16 cellular contexts compared by ENCODE assay signal in the genomic region with DNA sequence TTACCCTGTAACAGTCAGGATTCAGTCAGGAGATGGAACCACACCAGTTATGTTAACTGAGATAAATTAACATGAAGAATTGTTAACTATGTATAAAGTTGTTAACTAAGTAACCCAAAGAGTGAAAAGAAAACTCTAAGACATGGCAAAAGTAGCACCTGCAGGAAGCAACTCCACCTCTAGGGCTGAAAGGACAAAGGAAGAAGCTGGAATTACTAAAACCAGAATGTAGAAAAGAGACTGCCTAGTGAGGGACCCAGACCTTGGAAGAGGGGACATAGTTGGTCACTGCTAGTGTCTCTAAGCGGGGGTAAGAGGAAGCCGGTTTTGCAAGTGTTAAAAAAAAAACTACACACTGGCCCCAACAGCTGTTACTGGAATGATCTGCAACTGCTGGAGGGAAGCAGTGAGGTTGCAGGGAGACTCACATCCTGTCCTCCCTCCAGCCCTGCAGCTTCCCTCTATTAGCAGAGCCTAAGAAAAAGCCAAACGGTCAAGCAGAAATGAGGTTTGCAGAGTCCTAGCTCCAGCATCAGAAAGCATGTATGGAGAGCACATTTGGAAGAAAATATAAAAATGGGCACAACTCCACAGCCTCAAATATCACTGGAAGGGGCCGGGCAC. TPM values are rescaled to one million over a fixed set of nuclear protein-coding genes. Genes with fewer than 3 reads are reported as not detected.
DNase-seq lines count a peak whose midpoint lies in the region; ATAC-seq, FAIRE-seq and TF ChIP-seq lines count a peak whose summit lies in the region.
"Had no signal": no experiment of that assay in that cellular context is flagged by ENCODE, and none has a peak within 500 bp of the region (broad histone marks: within the 10 kb centered on the region; RNA-seq: fewer than 3 reads in every experiment).

No MANE protein-coding gene starts in this region.

- no peak overlapping the region for H3K4me3 Mint-ChIP-seq in H9
- H3K4me3 Mint-ChIP-seq: activated naive CD8-positive, alpha-beta T cell; B cell; T-helper 2 cell treated with Interferon-gamma antibody and Interleukin-4, amounts not matched to agents 5 μg/mL and 100 μg/mL, for 36 hours had no signal

- CTCF ChIA-PET in A549 (lab: Yijun Ruan, JAX) (interaction anchor here (0.9 kb wide), 1 partner anchor 301 kb away, joined by 3 read pairs; no protein-coding TSS in a partner anchor), H1 (lab: Charles Lee; ENCODE audit: partially characterized antibody) (interaction anchor here (0.6 to 1.8 kb wide), 17 partner anchors 14 to 316 kb away, joined by 3 to 7 read pairs (median 3); no protein-coding TSS in a partner anchor)

- H3K79me2 ChIP-seq in H9 (ENCODE audit: insufficient read depth, low read length) (no peaks in the 10 kb centered on the region), H1 (ENCODE audit: control insufficient read depth in 1 of 2, insufficient read depth in 2 of 2, low read length in 2 of 2) (no peaks in the 10 kb centered on the region)

- H3K23ac ChIP-seq in H9 (ENCODE audit: insufficient read length, low read depth, low read length), result no peak overlapping the region
- no peak overlapping the region for H3K23ac ChIP-seq in H1 (ENCODE audit: insufficient read length)

- POLR2A ChIA-PET in A549 (lab: Yijun Ruan, JAX), result no interaction called here
- POLR2A ChIA-PET in H1 (lab: Charles Lee; ENCODE audit: partially characterized antibody), result interaction anchor here (0.6 kb wide), 1 partner anchor 8 kb away, joined by 3 read pairs; no protein-coding TSS in a partner anchor

- no peak for TF ChIP-seq CTCF in A549 (IDR thresholded peaks at IDR 0.05)
- peak; percentile 43; the same call in 2 of the 3 replicates for TF ChIP-seq CTCF in H9 (conservative IDR thresholded peaks at IDR 0.05)
- TF ChIP-seq CTCF in H1 (IDR thresholded peaks at IDR 0.05; ENCODE audit: control extremely low read depth in 1 of 3, insufficient read depth in 1 of 3, low read depth in 1 of 3, low read length in 3 of 3), result no peak
- no peak for TF ChIP-seq CTCF in lung (IDR thresholded peaks at IDR 0.05; ENCODE audit: control extremely low read depth, extremely low read depth)

- H2BK120ac ChIP-seq in H9 (ENCODE audit: low read depth, low read length, poor library complexity, severe bottlenecking) (no peak overlapping the region), H1 (replicated peaks; ENCODE audit: low read depth, low read length) (no peak overlapping the region)

- no peaks in the 10 kb centered on the region for H3K36me3 Mint-ChIP-seq in H9 (ENCODE audit: insufficient read depth in 1 of 3, low read depth in 3 of 3)
- H3K36me3 Mint-ChIP-seq: activated naive CD8-positive, alpha-beta T cell had no signal

- H4K8ac ChIP-seq in H9 (replicated peaks; ENCODE audit: insufficient read length, low read depth, low read length) (no peak overlapping the region), H1 (ENCODE audit: extremely low read depth, insufficient read depth, low read length) (no peak overlapping the region)

- H3K4me1 ChIP-seq in A549 (peaks cover 8% of the 10 kb centered on the region; the same call in 1 of the 3 replicates), H9 (ENCODE audit: insufficient read depth, low read length) (no peaks in the 10 kb centered on the region), H1 (replicated peaks in 1 of 4; ENCODE audit: control insufficient read depth in 3 of 4, insufficient read depth in 4 of 4, low read length in 3 of 4) (no peaks in the 10 kb centered on the region), lung (ENCODE audit: control insufficient read depth in 2 of 2, insufficient read depth in 2 of 2, low read length in 2 of 2) (peaks cover 2 to 34% of the 10 kb centered on the region in 2 donors)

- no peaks in the 10 kb centered on the region for H3K79me1 ChIP-seq in H9 (ENCODE audit: insufficient read depth, low read depth, low read length, poor library complexity, severe bottlenecking)
- H3K79me1 ChIP-seq in H1 (ENCODE audit: low read depth, low read length), result no peaks in the 10 kb centered on the region

- H3K4ac ChIP-seq in H9 (ENCODE audit: low read depth, low read length) (no peak overlapping the region), H1 (replicated peaks; ENCODE audit: insufficient read length, low read depth, low read length) (no peak overlapping the region)

- no peak overlapping the region for H2BK5ac ChIP-seq in H9 (ENCODE audit: insufficient read length, low read length)
- no peak overlapping the region for H2BK5ac ChIP-seq in H1 (ENCODE audit: low read depth, low read length)

- TF ChIP-seq POLR2A in A549 (IDR thresholded peaks at IDR 0.05; ENCODE audit: low read length), result no peak
- TF ChIP-seq POLR2A in H1 (IDR thresholded peaks at IDR 0.05; ENCODE audit: control extremely low read depth in 1 of 2, low read depth in 2 of 2, low read length in 2 of 2), result no peak

- no peak overlapping the region for H3K18ac ChIP-seq in H9 (ENCODE audit: insufficient read length, low read depth, low read length)
- H3K18ac ChIP-seq in H1 (ENCODE audit: extremely low read depth, low read length), result no peak overlapping the region

- DNase-seq in A549 (ENCODE audit: low read depth in 1 of 2, low spot score in 1 of 2) (no peak), H9 (peak; percentile 30), H1 (ENCODE audit: low read depth in 1 of 2, low spot score in 2 of 2) (no peak), lung (ENCODE audit: low spot score) (no peak), dedifferentiated amniotic fluid mesenchymal stem cell (ENCODE audit: extremely low spot score) (no peak), OCI-M1 (lab: John Stamatoyannopoulos, UW) (no peak)
- DNase-seq: hippocampal formation, midbrain, retina had no signal

- no peak overlapping the region for H3K27ac ChIP-seq in A549
- H3K27ac ChIP-seq in H9 (ENCODE audit: insufficient read length, low read depth, low read length), result no peak overlapping the region
- H3K27ac ChIP-seq in H1 (ENCODE audit: low read depth, low read length), result no peak overlapping the region
- no peak overlapping the region for H3K27ac ChIP-seq in lung (ENCODE audit: low read depth in 1 of 2, low read length in 1 of 2)

- FAIRE-seq in A549 (lab: Jason Lieb, UNC), result no peak
- FAIRE-seq in H1 (lab: Jason Lieb, UNC), result no peak
- FAIRE-seq: G401.6 had no signal

- no peaks in the 10 kb centered on the region for H4K20me1 ChIP-seq in H9 (ENCODE audit: control insufficient read depth, insufficient read depth, insufficient read length)
- no peaks in the 10 kb centered on the region for H4K20me1 ChIP-seq in H1 (replicated peaks in 1 of 2; ENCODE audit: control insufficient read depth in 1 of 2, insufficient read depth in 2 of 2, low read length in 2 of 2)

- TF ChIP-seq EP300 in A549 (IDR thresholded peaks at IDR 0.05), result no peak
- no peak for TF ChIP-seq EP300 in H1 (IDR thresholded peaks at IDR 0.05; ENCODE audit: borderline replicate concordance in 1 of 2, low read depth in 2 of 2, low read length in 2 of 2)

- H3K9ac ChIP-seq in H9 (ENCODE audit: extremely low read depth, insufficient read length, low read length), result no peak overlapping the region
- H3K9ac ChIP-seq in H1 (replicated peaks in 1 of 4; ENCODE audit: extremely low read depth in 1 of 4, low read depth in 3 of 4, low read length in 3 of 4), result no peak overlapping the region

- ATAC-seq in A549 (peak; percentile 45 to 55; a peak in 3 of 6 replicates), lung (ENCODE audit: insufficient read depth, low FRiP score) (peak; percentile 45), HG02981 (IDR thresholded peaks at IDR 0.05; ENCODE audit: unreplicated experiment) (no peak), HG03342 (IDR thresholded peaks at IDR 0.05; ENCODE audit: unreplicated experiment) (no peak)

- H4K5ac ChIP-seq in H9 (ENCODE audit: insufficient read length, low read depth, low read length) (no peak overlapping the region), H1 (ENCODE audit: insufficient read length, low read depth, low read length) (no peak overlapping the region)

- H2BK12ac ChIP-seq in H9 (ENCODE audit: insufficient read length, low read depth, low read length), result no peak overlapping the region
- no peak overlapping the region for H2BK12ac ChIP-seq in H1 (ENCODE audit: low read depth, low read length)

- 85% methylated on average over 4 of the region's 4 CpGs for WGBS in A549 (ENCODE audit: missing lambda C conversion rate)
- no CpG with 5 or more reads among the region's 4 CpGs for WGBS in H9 (ENCODE audit: extremely low coverage, insufficient read length, low lambda C conversion rate)
- WGBS in H1 (ENCODE audit: extremely low coverage in 1 of 2, insufficient coverage in 1 of 2, insufficient read length in 1 of 2, insufficient replicate concordance in 2 of 2, low coverage in 1 of 2, low lambda C conversion rate in 2 of 2, missing lambda C conversion rate in 1 of 2), 2 experiments, result 78% methylated on average over 4 of the region's 4 CpGs; no CpG with 5 or more reads in 1 of the 2 experiments
- WGBS in lung, 2 donors, result 28 to 53% methylated on average over 4 of the region's 4 CpGs

- H3K36me3 ChIP-seq in H1 (ENCODE audit: control insufficient read depth in 2 of 4, insufficient read depth in 4 of 4, low read length in 3 of 4) (no peaks in the 10 kb centered on the region), lung (ENCODE audit: control insufficient read depth in 2 of 2, insufficient read depth in 2 of 2, low read length in 2 of 2) (no peaks in the 10 kb centered on the region)
- H3K36me3 ChIP-seq: tibial nerve had no signal

- H2BK15ac ChIP-seq in H9 (ENCODE audit: low read depth, low read length) (0 out of 2 replicates have a peak overlapping the region, but pooled peaks have one; percentile 24), H1 (ENCODE audit: low read length) (no peak overlapping the region)

- H3K27ac Mint-ChIP-seq in H9, result no peak overlapping the region; a peak in 1 of 7 replicates
- H3K27ac Mint-ChIP-seq: activated naive CD8-positive, alpha-beta T cell; B cell; T-helper 2 cell treated with Interferon-gamma antibody and Interleukin-4, amounts not matched to agents 5 μg/mL and 100 μg/mL, for 36 hours had no signal

- H3T11ph ChIP-seq in H9 (ENCODE audit: low read length), result no peak overlapping the region

- H2AK5ac ChIP-seq in H9 (ENCODE audit: insufficient read length, low read length) (no peak overlapping the region), H1 (ENCODE audit: low read depth, low read length) (no peak overlapping the region)

- TF ChIP-seq RAD21 in A549 (conservative IDR thresholded peaks at IDR 0.05 in 1 of 2, IDR thresholded peaks at IDR 0.05 in 1 of 2), result no peak
- TF ChIP-seq RAD21 in H1 (IDR thresholded peaks at IDR 0.05 in 1 of 2, conservative IDR thresholded peaks at IDR 0.05 in 1 of 2; ENCODE audit: low read depth in 2 of 2, low read length in 2 of 2), result no peak; a peak in 1 of 4 replicates

- H3K14ac ChIP-seq in H9 (ENCODE audit: insufficient read depth, low read length) (no peak overlapping the region), H1 (ENCODE audit: insufficient read length) (no peak overlapping the region)

- H3K23me2 ChIP-seq in H9 (ENCODE audit: insufficient read length, low read depth, low read length, poor library complexity, severe bottlenecking) (no peaks in the 10 kb centered on the region), H1 (ENCODE audit: low read depth, low read length) (no peaks in the 10 kb centered on the region)

- H3K9me3 ChIP-seq in A549 (no peaks in the 10 kb centered on the region), H9 (ENCODE audit: control insufficient read depth, low read depth, low read length) (no peaks in the 10 kb centered on the region), H1 (ENCODE audit: insufficient read depth in 2 of 2, low read depth in 1 of 2, low read length in 1 of 2) (no peaks in the 10 kb centered on the region), lung (ENCODE audit: control insufficient read depth in 2 of 2, insufficient read depth in 1 of 2, low read length in 1 of 2) (no peaks in the 10 kb centered on the region)
- H3K9me3 ChIP-seq: tibial nerve had no signal

- H3K27me3 ChIP-seq in H9 (ENCODE audit: insufficient read depth, low read length) (no peaks in the 10 kb centered on the region), H1 (replicated peaks in 1 of 4; ENCODE audit: control insufficient read depth in 3 of 4, extremely low read depth in 1 of 4, insufficient read depth in 3 of 4, low read length in 3 of 4) (no peaks in the 10 kb centered on the region), lung (ENCODE audit: control insufficient read depth, insufficient read depth) (no peaks in the 10 kb centered on the region)
- H3K27me3 ChIP-seq: tibial nerve had no signal

- H3K4me2 ChIP-seq in A549 (no peak overlapping the region), H9 (ENCODE audit: insufficient read depth, insufficient read length, low read length) (no peak overlapping the region), H1 (ENCODE audit: insufficient read depth in 1 of 2, low read depth in 2 of 2, low read length in 2 of 2) (no peak overlapping the region)

- H3K27me3 Mint-ChIP-seq in H9 (ENCODE audit: low read depth), result no peaks in the 10 kb centered on the region

- no peaks in the 10 kb centered on the region for H3K9me3 Mint-ChIP-seq in H9
- H3K9me3 Mint-ChIP-seq: T-helper 2 cell treated with Interferon-gamma antibody and Interleukin-4, amounts not matched to agents 5 μg/mL and 100 μg/mL, for 36 hours had no signal

- H3K56ac ChIP-seq in H9 (ENCODE audit: insufficient read length, low read depth, low read length), result no peak overlapping the region
- no peak overlapping the region for H3K56ac ChIP-seq in H1 (replicated peaks; ENCODE audit: insufficient read length, low read depth, low read length)

- no peak overlapping the region for H2BK20ac ChIP-seq in H9 (ENCODE audit: low read depth, low read length, poor library complexity, severe bottlenecking)
- 0 out of 2 replicates have a peak overlapping the region, but pooled peaks have one; percentile 18 for H2BK20ac ChIP-seq in H1 (ENCODE audit: low read length)

- no peak overlapping the region for H2AFZ ChIP-seq in H9 (ENCODE audit: low read length)
- H2AFZ ChIP-seq in H1 (ENCODE audit: low read length), result 0 out of 2 replicates have a peak overlapping the region, but pooled peaks have one; percentile 50

- H4K91ac ChIP-seq in H9 (ENCODE audit: insufficient read length, low read depth, low read length) (no peak overlapping the region), H1 (replicated peaks; ENCODE audit: insufficient read length, low read length) (no peak overlapping the region)

- H3K4me3 ChIP-seq in A549 (no peak overlapping the region), H1 (ENCODE audit: extremely low read depth in 1 of 4, insufficient read depth in 2 of 4, low read depth in 3 of 4, low read length in 4 of 4) (no peak overlapping the region), lung (no peak overlapping the region)
- H3K4me3 ChIP-seq: tibial nerve had no signal

- H3K4me1 Mint-ChIP-seq in H9, result peaks cover 6 to 11% of the 10 kb centered on the region in 2 experiments

RNA-seq across cellular contexts. Expression of a gene that starts 39.7 kb away (rescaled TPM):
- polyA plus RNA-seq in A549 (2011; rRNA removed) (2.6 and 3.6 TPM in 2 replicates), A549 (2017; fragmentation: RNase III; extraction: RNeasy Plus Mini Kit Qiagen cat#74134 plus additional on column Dnase treatment) (1.5 to 2.0 TPM (median 1.7 TPM) in 3 replicates), H1 (2011; rRNA removed) (0.48 and 0.66 TPM in 2 replicates), lung (under 1 TPM; 0.69 to 0.93 TPM)
- polyA plus RNA-seq in A549 (2012; cell fraction: cytosol; rRNA removed), result 0.77 and 1.2 TPM in 2 replicates
- 9.2 and 17.1 TPM in 2 replicates for polyA plus RNA-seq in A549 (2012; cell fraction: nucleus; rRNA removed)
- 6.0 and 8.3 TPM in 2 replicates for polyA minus RNA-seq in A549 (2011; rRNA and poly(A)+ RNA removed)
- total RNA-seq in H9 (2021) (1.8 and 1.9 TPM in 2 replicates), lung (1 to 10 TPM; 4.6 to 5.9 TPM)
- 0.73 and 1.1 TPM in 2 replicates for total RNA-seq in H1 (2021; fragmentation: NEBNext Ultra II Directional; extraction: Animal tissue kit (Norgen Biotek cat#: 25700))
- polyA plus RNA-seq in H1 (2011; cell fraction: cytosol; rRNA removed), result 0.40 TPM
- polyA plus RNA-seq in H1 (2011; cell fraction: nucleus; rRNA removed), result 2.4 TPM
- polyA plus RNA-seq in H1 (2012, experiment 1 of 2), result 0.29 to 0.64 TPM (median 0.41 TPM) in 4 replicates
- not detected for polyA plus RNA-seq in H1 (2012, experiment 2 of 2)
- polyA plus RNA-seq in H1 (2013, experiment 1 of 2), result 0.61 TPM
- 0.44 TPM for polyA plus RNA-seq in H1 (2013, experiment 2 of 2)
- polyA minus RNA-seq in H1 (2011; rRNA and poly(A)+ RNA removed), result 0.50 and 0.98 TPM in 2 replicates
- polyA minus RNA-seq in H1 (2011; cell fraction: cytosol; rRNA and poly(A)+ RNA removed), result 1.1 TPM
- polyA minus RNA-seq in H1 (2011; cell fraction: nucleus; rRNA and poly(A)+ RNA removed), result 6.6 TPM

RNA-seq across cellular contexts. Expression of a gene that starts 58.8 kb away (rescaled TPM):
- polyA plus RNA-seq in A549 (2011; rRNA removed) (67.9 and 100.0 TPM in 2 replicates), A549 (2017; fragmentation: RNase III; extraction: RNeasy Plus Mini Kit Qiagen cat#74134 plus additional on column Dnase treatment) (47.5 to 56.8 TPM (median 53.8 TPM) in 3 replicates), H1 (2011; rRNA removed) (11.2 and 12.1 TPM in 2 replicates), lung (10 to 100 TPM; 17.1 to 26.4 TPM)
- 50.6 and 65.1 TPM in 2 replicates for polyA plus RNA-seq in A549 (2012; cell fraction: cytosol; rRNA removed)
- 80.6 and 109 TPM in 2 replicates for polyA plus RNA-seq in A549 (2012; cell fraction: nucleus; rRNA removed)
- polyA minus RNA-seq in A549 (2011; rRNA and poly(A)+ RNA removed), result 60.6 and 63.6 TPM in 2 replicates
- total RNA-seq in H9 (2021) (13.5 and 15.7 TPM in 2 replicates), lung (10 to 100 TPM; 23.7 to 32.8 TPM)
- total RNA-seq in H1 (2021; fragmentation: NEBNext Ultra II Directional; extraction: Animal tissue kit (Norgen Biotek cat#: 25700)), result 12.4 and 15.8 TPM in 2 replicates
- polyA plus RNA-seq in H1 (2011; cell fraction: cytosol; rRNA removed), result 15.1 TPM
- polyA plus RNA-seq in H1 (2011; cell fraction: nucleus; rRNA removed), result 21.3 TPM
- 8.2 to 10.3 TPM (median 9.8 TPM) in 4 replicates for polyA plus RNA-seq in H1 (2012, experiment 1 of 2)
- 4.7 TPM for polyA plus RNA-seq in H1 (2012, experiment 2 of 2)
- 15.4 TPM for polyA plus RNA-seq in H1 (2013, experiment 1 of 2)
- 13.8 TPM for polyA plus RNA-seq in H1 (2013, experiment 2 of 2)
- polyA minus RNA-seq in H1 (2011; rRNA and poly(A)+ RNA removed), result 7.4 and 9.6 TPM in 2 replicates
- polyA minus RNA-seq in H1 (2011; cell fraction: cytosol; rRNA and poly(A)+ RNA removed), result 10.8 TPM
- polyA minus RNA-seq in H1 (2011; cell fraction: nucleus; rRNA and poly(A)+ RNA removed), result 47.9 TPM

RNA-seq across cellular contexts. Expression of a gene that starts 58.9 kb away (rescaled TPM):
- 254 and 266 TPM in 2 replicates for polyA plus RNA-seq in A549 (2011; rRNA removed)
- polyA plus RNA-seq in A549 (2012; cell fraction: cytosol; rRNA removed), result 85.8 and 91.9 TPM in 2 replicates
- polyA plus RNA-seq in A549 (2012; cell fraction: nucleus; rRNA removed), result 49.4 and 74.0 TPM in 2 replicates
- 86.8 to 89.4 TPM (median 89.1 TPM) in 3 replicates for polyA plus RNA-seq in A549 (2017; fragmentation: RNase III; extraction: RNeasy Plus Mini Kit Qiagen cat#74134 plus additional on column Dnase treatment)
- 98.6 and 106 TPM in 2 replicates for polyA minus RNA-seq in A549 (2011; rRNA and poly(A)+ RNA removed)
- total RNA-seq in H9 (2021), result 32.5 and 33.8 TPM in 2 replicates
- total RNA-seq in H1 (2021; fragmentation: NEBNext Ultra II Directional; extraction: Animal tissue kit (Norgen Biotek cat#: 25700)), result 31.3 and 34.9 TPM in 2 replicates
- polyA plus RNA-seq in H1 (2011; rRNA removed), result 99.5 and 182 TPM in 2 replicates
- 83.7 TPM for polyA plus RNA-seq in H1 (2011; cell fraction: cytosol; rRNA removed)
- polyA plus RNA-seq in H1 (2011; cell fraction: nucleus; rRNA removed), result 48.7 TPM
- 24.9 to 60.7 TPM (median 33.2 TPM) in 4 replicates for polyA plus RNA-seq in H1 (2012, experiment 1 of 2)
- polyA plus RNA-seq in H1 (2012, experiment 2 of 2), result 5.5 TPM
- polyA plus RNA-seq in H1 (2013, experiment 1 of 2), result 71.2 TPM
- 79.9 TPM for polyA plus RNA-seq in H1 (2013, experiment 2 of 2)
- 73.5 and 108 TPM in 2 replicates for polyA minus RNA-seq in H1 (2011; rRNA and poly(A)+ RNA removed)
- polyA minus RNA-seq in H1 (2011; cell fraction: cytosol; rRNA and poly(A)+ RNA removed), result 27.9 TPM
- polyA minus RNA-seq in H1 (2011; cell fraction: nucleus; rRNA and poly(A)+ RNA removed), result 50.0 TPM
- 100 to 1,000 TPM in 1 of 2 donors, 10 to 100 TPM in 1; 33.0 to 111 TPM for total RNA-seq in lung
- 10 to 100 TPM; 21.8 to 44.3 TPM for polyA plus RNA-seq in lung

Comparison
In these comparisons a context has a peak if more than half of its experiments do, and no peak if none do; other contexts are left out.
1. ATAC-seq: peak in A549 (2 of 2) and lung (single experiment); none in HG02981 (single experiment) and HG03342 (single experiment).